In the genomic region with DNA sequence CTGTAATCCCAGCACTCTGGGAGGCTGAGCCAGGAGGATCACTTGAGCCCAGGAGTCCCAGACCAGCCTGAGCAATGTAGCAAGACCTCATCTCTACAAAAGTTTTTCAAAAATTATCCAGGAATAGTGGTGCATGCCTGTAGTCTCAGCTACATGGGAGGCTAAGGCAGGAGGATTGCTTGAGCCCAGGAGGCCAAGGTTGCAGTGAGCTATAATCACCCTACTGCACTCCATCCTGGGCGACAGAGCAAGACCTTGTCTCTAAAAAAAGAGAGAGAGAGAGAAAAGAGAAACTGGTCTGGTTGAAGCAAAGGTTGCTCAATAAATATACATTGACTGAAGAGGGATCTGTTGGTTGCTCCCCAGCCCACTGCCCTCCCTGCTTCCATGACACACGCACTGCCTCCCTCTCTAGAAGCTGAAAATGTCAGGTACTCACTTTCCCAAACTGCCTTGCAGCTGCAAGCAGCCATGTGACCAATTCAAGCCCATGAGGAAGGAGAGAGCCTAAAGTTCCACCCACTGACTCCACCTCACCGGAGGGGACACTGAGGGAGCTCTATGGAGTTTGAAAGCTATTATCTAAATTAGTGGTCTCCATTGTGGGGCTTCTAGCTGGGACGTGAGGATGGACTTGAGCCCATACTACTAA, we compare ENCODE assay signal across 1 cellular context.
TF ChIP-seq lines count a peak whose summit lies in the region.

No MANE protein-coding gene starts in this region.

TF ChIP-seq in SK-N-SH treated with all-trans-retinoic acid at 6 μM for 48 hours, 23 proteins besides CTCF, POLR2A, EP300 and RAD21 (continued from another document):
- TF ChIP-seq GLIS3 (CRISPR knock-in tag; IDR thresholded peaks at IDR 0.05) (no peak), ZNF8 (CRISPR knock-in tag; IDR thresholded peaks at IDR 0.05) (no peak), TOX (CRISPR knock-in tag; IDR thresholded peaks at IDR 0.05; ENCODE audit: borderline replicate concordance) (no peak), ZFP30 (CRISPR knock-in tag; IDR thresholded peaks at IDR 0.05) (no peak), RARB (CRISPR knock-in tag; IDR thresholded peaks at IDR 0.05) (no peak)
